Comparison of ENCODE assay signal across 12 cellular contexts in the genomic region with DNA sequence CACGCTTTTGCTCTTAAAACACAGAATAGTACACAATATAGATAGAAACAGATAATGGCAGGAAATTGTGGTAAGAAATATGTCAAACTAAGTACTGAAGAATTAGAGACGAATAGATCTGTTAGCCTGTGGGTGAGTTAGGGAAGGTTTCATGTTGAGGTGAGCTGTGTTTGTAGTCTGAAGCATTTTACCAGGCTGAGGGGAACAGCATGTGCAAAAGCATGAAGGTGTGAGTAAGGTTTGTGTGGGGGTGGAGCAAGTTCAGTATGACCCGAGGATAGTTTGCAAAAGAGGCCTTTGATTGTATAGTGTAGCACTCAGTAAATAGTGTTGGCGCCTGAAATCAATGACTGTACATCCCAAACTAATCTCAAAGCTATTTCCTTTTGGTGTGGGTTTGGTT. TPM values are rescaled to one million over a fixed set of nuclear protein-coding genes. Genes with fewer than 3 reads are reported as not detected.
DNase-seq lines count a peak whose midpoint lies in the region; ATAC-seq lines count a peak whose summit lies in the region.
"Had no signal": no experiment of that assay in that cellular context is flagged by ENCODE, and none has a peak within 500 bp of the region (broad histone marks: within the 10 kb centered on the region; RNA-seq: fewer than 3 reads in every experiment).

No MANE protein-coding gene starts in this region.

- H3K36me3 Mint-ChIP-seq in activated T-helper 17 cell treated with anti-CD3 and anti-CD28 coated beads, Interleukin-2, amount 50 U/mL, for 72 hours (ENCODE audit: low read depth) = peaks cover 19% of the 10 kb centered on the region
- no peaks in the 10 kb centered on the region for H3K36me3 Mint-ChIP-seq in immature natural killer cell

- H3K4me3 Mint-ChIP-seq in activated T-helper 17 cell treated with anti-CD3 and anti-CD28 coated beads, Interleukin-2, amount 50 U/mL, for 72 hours = peak overlapping the region; percentile 27
- peak overlapping the region in 3 of 5 donors; percentile 5 to 27 (median 8) for H3K4me3 Mint-ChIP-seq in immature natural killer cell
- H3K4me3 Mint-ChIP-seq: stimulated activated naive B cell treated with anti-CD40 and anti-IgM and Interleukin-4, amounts not matched to agents 10 μg/mL and 1 μg/mL and 100 μg/mL, for 72 hours had no signal

- peak; percentile 57 for DNase-seq in AG08396 (ENCODE audit: low spot score)
- peak; percentile 86 for DNase-seq in HCEC 1CT
- no peak for DNase-seq in immature natural killer cell
- DNase-seq in LoVo (ENCODE audit: low spot score) = no peak
- no peak for DNase-seq in NCI-H748 (lab: John Stamatoyannopoulos, UW; ENCODE audit: unreplicated experiment)
- DNase-seq in amygdala (lab: John Stamatoyannopoulos, UW) = no peak
- DNase-seq: adrenal gland; NCI-H1092 treated with DMSO at 0.1 percent for 48 hours; stimulated activated naive B cell treated with anti-CD40 and anti-IgM and Interleukin-4, amounts not matched to agents 10 μg/mL and 1 μg/mL and 100 μg/mL, for 72 hours had no signal

- H3K27ac Mint-ChIP-seq in activated T-helper 17 cell treated with anti-CD3 and anti-CD28 coated beads, Interleukin-2, amount 50 U/mL, for 72 hours = peak overlapping the region; percentile 22
- H3K27ac Mint-ChIP-seq in immature natural killer cell = peak overlapping the region; percentile 54 to 91 (median 89)
- H3K27ac Mint-ChIP-seq: stimulated activated naive B cell treated with anti-CD40 and anti-IgM and Interleukin-4, amounts not matched to agents 10 μg/mL and 1 μg/mL and 100 μg/mL, for 72 hours had no signal

- H3K27me3 Mint-ChIP-seq in activated T-helper 17 cell treated with anti-CD3 and anti-CD28 coated beads, Interleukin-2, amount 50 U/mL, for 72 hours = no peaks in the 10 kb centered on the region
- H3K27me3 Mint-ChIP-seq in immature natural killer cell (ENCODE audit: low read depth in 3 of 3) = peaks cover 0 to 2% (median 1%) of the 10 kb centered on the region in 3 donors
- H3K27me3 Mint-ChIP-seq: stimulated activated naive B cell treated with anti-CD40 and anti-IgM and Interleukin-4, amounts not matched to agents 10 μg/mL and 1 μg/mL and 100 μg/mL, for 72 hours had no signal

- H3K9me3 Mint-ChIP-seq in activated T-helper 17 cell treated with anti-CD3 and anti-CD28 coated beads, Interleukin-2, amount 50 U/mL, for 72 hours = no peaks in the 10 kb centered on the region
- no peaks in the 10 kb centered on the region for H3K9me3 Mint-ChIP-seq in immature natural killer cell
- H3K9me3 Mint-ChIP-seq: stimulated activated naive B cell treated with anti-CD40 and anti-IgM and Interleukin-4, amounts not matched to agents 10 μg/mL and 1 μg/mL and 100 μg/mL, for 72 hours had no signal

- H3K4me1 Mint-ChIP-seq in activated T-helper 17 cell treated with anti-CD3 and anti-CD28 coated beads, Interleukin-2, amount 50 U/mL, for 72 hours = peaks cover 20% of the 10 kb centered on the region
- peaks cover 27% of the 10 kb centered on the region in 2 donors for H3K4me1 Mint-ChIP-seq in immature natural killer cell

- peak; percentile 95 for ATAC-seq in activated T-helper 17 cell treated with anti-CD3 and anti-CD28 coated beads, Interleukin-2, amount 50 U/mL, for 72 hours (replicated peaks)
- no peak for ATAC-seq in GM19351 (IDR thresholded peaks at IDR 0.05; ENCODE audit: unreplicated experiment)
- ATAC-seq: stimulated activated naive B cell treated with anti-CD40 and anti-IgM and Interleukin-4, amounts not matched to agents 10 μg/mL and 1 μg/mL and 100 μg/mL, for 72 hours had no signal

RNA-seq across cellular contexts. Expression of gene IGSF6, which starts 13.8 kb away (rescaled TPM):
- total RNA-seq in activated T-helper 17 cell treated with anti-CD3 and anti-CD28 coated beads, Interleukin-2, amount 50 U/mL, for 72 hours = under 1 TPM in 1 of 2 donors, not detected in 1; 0.45 TPM
- polyA plus RNA-seq in immature natural killer cell = 1 to 10 TPM; 1.2 to 5.3 (median 5.2) TPM
- total RNA-seq: Caco-2 had no signal

RNA-seq across cellular contexts. Expression of gene OTOA, which starts 25.2 kb away (rescaled TPM):
- total RNA-seq in activated T-helper 17 cell treated with anti-CD3 and anti-CD28 coated beads, Interleukin-2, amount 50 U/mL, for 72 hours = under 1 TPM; 0.16 to 0.28 TPM
- not detected for polyA plus RNA-seq in immature natural killer cell
- total RNA-seq: Caco-2 had no signal

RNA-seq across cellular contexts. Expression of gene METTL9, which starts 39.2 kb away (rescaled TPM):
- total RNA-seq in activated T-helper 17 cell treated with anti-CD3 and anti-CD28 coated beads, Interleukin-2, amount 50 U/mL, for 72 hours = 10 to 100 TPM; 70.7 to 95.7 TPM
- polyA plus RNA-seq in immature natural killer cell = 100 to 1,000 TPM; 113 to 149 (median 147) TPM

Comparison
In these comparisons a context has a peak if more than half of its experiments do, and no peak if none do; other contexts are left out.
1. DNase-seq: peak in AG08396 (single experiment) and HCEC 1CT (single experiment); none in immature natural killer cell (0 of 3), LoVo (single experiment), NCI-H748 (single experiment) and amygdala (0 of 56).